In genomic region chrX:111411591-111412371, GRCh38 we compare ENCODE assay signal across 17 cellular contexts. TPM values are rescaled to one million over a fixed set of nuclear protein-coding genes. Genes with fewer than 3 reads are reported as not detected.
DNase-seq lines count a peak whose midpoint lies in the region; FAIRE-seq and TF ChIP-seq lines count a peak whose summit lies in the region.
"Had no signal": no experiment of that assay in that cellular context is flagged by ENCODE, and none has a peak within 500 bp of the region (broad histone marks: within the 10 kb centered on the region; RNA-seq: fewer than 3 reads in every experiment).

DCX (minus strand) TSS chrX:111412192; CDS start chrX:111410398, 1,794 bp downstream.

- no peaks in the 10 kb centered on the region for H3K36me3 ChIP-seq in H7 (replicated peaks; ENCODE audit: control insufficient read depth, insufficient read depth, low read length)

- no peak within 1 kb of the TSS for H3K4me3 ChIP-seq in H7 (ENCODE audit: insufficient read depth, low read depth, low read length)

- H3K9me3 Mint-ChIP-seq in nephron, result no peaks in the 10 kb centered on the region
- H3K9me3 Mint-ChIP-seq: activated CD4-positive, alpha-beta T cell treated with anti-CD3 and anti-CD28 coated beads, Interleukin-2, amount 10 ng/mL, durations not matched to agents 7 days and 5 days; activated T-helper 2 cell treated with anti-CD3 and anti-CD28 coated beads, Interferon-gamma antibody, Interleukin-2, Interleukin-4, amounts not matched to agents 10 μg/mL and 5 μg/mL and 100 μg/mL, durations not matched to agents 14 hours and 24 hours and 36 hours had no signal

- no peak for FAIRE-seq in GM12892 (lab: Jason Lieb, UNC)
- no peak for FAIRE-seq in urothelium cell line (lab: Jason Lieb, UNC)

- peak within 1 kb of the TSS; percentile 57 to 87 (median 77) for H3K27ac Mint-ChIP-seq in nephron
- H3K27ac Mint-ChIP-seq: activated CD4-positive, alpha-beta T cell treated with anti-CD3 and anti-CD28 coated beads, Interleukin-2, amount 10 ng/mL, durations not matched to agents 7 days and 5 days; activated T-helper 2 cell treated with anti-CD3 and anti-CD28 coated beads, Interferon-gamma antibody, Interleukin-2, Interleukin-4, amounts not matched to agents 10 μg/mL and 5 μg/mL and 100 μg/mL, durations not matched to agents 14 hours and 24 hours and 36 hours had no signal

- H3K27me3 Mint-ChIP-seq in nephron (ENCODE audit: low read depth), result no peaks in the 10 kb centered on the region
- H3K27me3 Mint-ChIP-seq: activated CD4-positive, alpha-beta T cell treated with anti-CD3 and anti-CD28 coated beads, Interleukin-2, amount 10 ng/mL, durations not matched to agents 7 days and 5 days had no signal

- no peaks in the 10 kb centered on the region for H3K27me3 ChIP-seq in H7 (ENCODE audit: control insufficient read depth, insufficient read depth, low read length)

- no peak for TF ChIP-seq CTCF in nephron (IDR thresholded peaks at IDR 0.05; ENCODE audit: unreplicated experiment in 3 of 3)

- peak; percentile 4 for DNase-seq in H7
- peak; percentile 45 for DNase-seq in NCI-H2081 treated with DMSO at 0.1 percent for 48 hours (lab: John Stamatoyannopoulos, UW)
- DNase-seq in cerebellum (ENCODE audit: low spot score), result no peak
- no peak for DNase-seq in GM12892 (ENCODE audit: insufficient read length)
- no peak for DNase-seq in urothelium cell line (ENCODE audit: low spot score)
- DNase-seq in SHP77 (lab: John Stamatoyannopoulos, UW), result no peak
- DNase-seq in NCI-H774 (lab: John Stamatoyannopoulos, UW), result no peak
- DNase-seq: activated CD4-positive, alpha-beta T cell treated with anti-CD3 and anti-CD28 coated beads, Interleukin-2, amount 10 ng/mL, durations not matched to agents 7 days and 5 days; AML-193; DMS153; NCI-H2029; stimulated activated naive CD8-positive, alpha-beta T cell treated with anti-CD3 and anti-CD28 coated beads, Interleukin-15, Interleukin-2, amounts not matched to agents 100 U/mL and 50 U/mL, for 24 hours had no signal

- peak within 1 kb of the TSS; percentile 91 to 92 (median 91) for H3K4me3 Mint-ChIP-seq in nephron
- H3K4me3 Mint-ChIP-seq: activated CD4-positive, alpha-beta T cell treated with anti-CD3 and anti-CD28 coated beads, Interleukin-2, amount 10 ng/mL, durations not matched to agents 7 days and 5 days had no signal

- H3K36me3 Mint-ChIP-seq in nephron (ENCODE audit: low read depth), result peaks cover 8% of the 10 kb centered on the region

- H3K4me1 Mint-ChIP-seq in nephron, result peaks cover 38% of the 10 kb centered on the region
- H3K4me1 Mint-ChIP-seq: activated CD4-positive, alpha-beta T cell treated with anti-CD3 and anti-CD28 coated beads, Interleukin-2, amount 10 ng/mL, durations not matched to agents 7 days and 5 days had no signal

- TF ChIP-seq POLR2A in GM12892 (IDR thresholded peaks at IDR 0.05; ENCODE audit: low read depth, low read length), result no peak

RNA-seq across cellular contexts. Expression of gene DCX, which starts in this region (rescaled TPM):
- total RNA-seq in H7 (2014; rRNA removed; shearing (Covaris generic)), result 1.4 and 2.1 TPM in 2 replicates
- total RNA-seq in cerebellum, result 216 TPM
- not detected for polyA plus RNA-seq in GM12892 (2012; ENCODE audit: missing spikeins)
- total RNA-seq: activated CD4-positive, alpha-beta T cell treated with anti-CD3 and anti-CD28 coated beads, Interleukin-2, amount 10 ng/mL, durations not matched to agents 7 days and 5 days; activated T-helper 2 cell treated with anti-CD3 and anti-CD28 coated beads, Interferon-gamma antibody, Interleukin-2, Interleukin-4, amounts not matched to agents 10 μg/mL and 5 μg/mL and 100 μg/mL, durations not matched to agents 14 hours and 24 hours and 36 hours; fibroblast of villous mesenchyme; myocyte; T-helper 2 cell treated with Interferon-gamma antibody and Interleukin-4, amounts not matched to agents 100 ng/mL and 5 ng/mL, for 36 hours had no signal

Comparison
In these comparisons a context has a peak if more than half of its experiments do, and no peak if none do; other contexts are left out.
1. RNA of gene DCX (total RNA-seq): 216 TPM in cerebellum (single experiment); 1.4 to 2.1 TPM in H7; every median in the first group is over 10 times any median in the second.
2. DNase-seq: peak in H7 (single experiment) and NCI-H2081 treated with DMSO at 0.1 percent for 48 hours (single experiment); none in cerebellum (single experiment), GM12892 (single experiment), urothelium cell line (single experiment), SHP77 (0 of 2) and NCI-H774 (single experiment).